ENCODE assay signal across 8 cellular contexts in the genomic region with DNA sequence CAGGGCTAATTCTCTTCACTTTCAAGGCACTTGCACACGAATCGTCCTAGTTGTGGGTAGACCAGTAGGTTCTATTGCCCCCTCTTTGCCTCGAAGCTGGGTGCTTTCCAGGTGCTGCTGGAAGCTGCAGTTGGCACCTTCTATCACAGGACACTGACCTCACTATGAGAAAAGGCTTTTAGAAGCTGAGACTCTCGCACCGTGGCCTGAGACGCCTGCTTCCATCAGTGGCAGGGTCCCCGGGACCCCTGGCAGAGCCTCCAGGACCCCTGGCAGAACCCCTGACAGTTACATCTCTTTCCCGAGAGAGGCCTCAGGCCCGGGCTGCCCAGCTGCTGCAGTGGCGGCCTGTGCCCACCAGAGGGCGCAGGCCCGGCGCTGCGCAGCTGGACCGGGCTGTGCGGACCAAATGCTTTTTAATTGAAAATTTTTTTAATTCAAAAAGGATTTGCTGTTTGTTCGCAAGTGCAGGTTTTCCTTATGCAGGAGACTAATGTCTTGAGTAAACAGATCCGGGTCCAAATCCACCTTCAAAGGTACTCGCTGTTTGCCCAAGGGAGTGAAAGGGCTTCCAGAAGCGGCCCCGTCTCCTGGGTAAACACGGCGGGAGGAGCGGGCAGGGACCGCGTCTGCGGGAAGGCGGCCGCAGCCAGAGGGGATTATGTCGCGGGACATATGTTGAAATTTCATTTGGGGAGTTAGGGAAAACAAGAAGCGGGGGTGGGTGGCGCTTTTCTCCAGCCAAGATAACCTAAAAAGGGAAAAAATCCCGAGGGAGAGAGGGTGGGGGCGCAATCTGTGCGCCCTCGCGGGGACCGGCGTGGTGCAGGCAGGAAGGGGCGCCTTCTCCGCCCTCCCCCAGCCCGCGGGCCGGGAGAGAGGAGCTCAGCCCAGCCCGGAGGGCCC.
A peak's percentile ranks its signal among the peaks of the same experiment; 100 is the strongest.
DNase-seq lines count a peak whose midpoint lies in the region; ATAC-seq and TF ChIP-seq lines count a peak whose summit lies in the region.

No MANE protein-coding gene starts in this region.

- no peak overlapping the region for H3K27ac ChIP-seq in Panc1 (ENCODE audit: low read length)
- H3K27ac ChIP-seq in cardiac muscle cell = no peak overlapping the region
- H3K27ac ChIP-seq in trophoblast cell (ENCODE audit: low read depth, low read length) = no peak overlapping the region

- peaks cover 3% of the 10 kb centered on the region for H3K4me1 Mint-ChIP-seq in activated naive CD4-positive, alpha-beta T cell treated with anti-CD3 and anti-CD28 coated beads, Interleukin-2, amount 50 U/mL, for 24 hours

- in situ Hi-C loops in Panc1 (cut with HindIII; ENCODE audit: low pct_unique_long_range_greater_than_20kb, low sequenced_read_pairs) = no loop called here

- peaks cover 7% of the 10 kb centered on the region for H3K79me1 ChIP-seq in trophoblast cell (ENCODE audit: low read length)

- intact Hi-C loops in Panc1 (cut with micrococcal nuclease; ENCODE audit: unreplicated experiment) = loop anchor here (10.0 kb wide), 1 partner anchor 194 kb away; no protein-coding TSS in a partner anchor

- H3K9ac ChIP-seq in trophoblast cell (ENCODE audit: low read length) = peak overlapping the region; percentile 20

- H3K36me3 ChIP-seq in Panc1 (ENCODE audit: control insufficient read depth, insufficient read depth, low read length) = no peaks in the 10 kb centered on the region
- no peaks in the 10 kb centered on the region for H3K36me3 ChIP-seq in cardiac muscle cell
- peaks cover 10% of the 10 kb centered on the region in 2 experiments for H3K36me3 ChIP-seq in trophoblast cell (ENCODE audit: control insufficient read depth in 1 of 2, insufficient read depth in 2 of 2, low read length in 2 of 2)

- no peak overlapping the region for H3K18ac ChIP-seq in trophoblast cell (ENCODE audit: low read length)

- H2BK5ac ChIP-seq in trophoblast cell (ENCODE audit: low read depth, low read length, poor library complexity) = no peak overlapping the region

- H3K4me3 ChIP-seq in Panc1 (ENCODE audit: low read depth in 2 of 2, low read length in 2 of 2) (peak overlapping the region; percentile 37 to 55), cardiac muscle cell (peak overlapping the region; percentile 40), trophoblast cell (ENCODE audit: low read depth, low read length) (no peak overlapping the region)

- H3K4me1 ChIP-seq in Panc1 (ENCODE audit: control insufficient read depth, insufficient read depth, low read length) (no peaks in the 10 kb centered on the region), cardiac muscle cell (ENCODE audit: low read depth) (peaks cover 3% of the 10 kb centered on the region), trophoblast cell (ENCODE audit: control insufficient read depth in 1 of 2, insufficient read depth in 2 of 2, low read length in 2 of 2) (peaks cover 3 to 11% of the 10 kb centered on the region in 2 experiments)

- H2BK120ac ChIP-seq in trophoblast cell (ENCODE audit: insufficient read depth, low read length, poor library complexity) = no peak overlapping the region

- DNase-seq in CD1c-positive myeloid dendritic cell (ENCODE audit: extremely low spot score) (peak; percentile 70), HEK293T (ENCODE audit: extremely low spot score) (peak; percentile 46), Panc1 (ENCODE audit: low read depth, low spot score) (no peak), cardiac muscle cell (ENCODE audit: low read depth in 1 of 2, low spot score in 1 of 2) (peak; percentile 45 to 63), trophoblast cell (peak in 1 of 2 donors; percentile 63)

- H3K27ac Mint-ChIP-seq in activated naive CD4-positive, alpha-beta T cell treated with anti-CD3 and anti-CD28 coated beads, Interleukin-2, amount 50 U/mL, for 24 hours = no peak overlapping the region

- H2AK5ac ChIP-seq in trophoblast cell (ENCODE audit: low read length) = no peak overlapping the region

- ATAC-seq in Panc1 (peak; percentile 76), HG03097 (IDR thresholded peaks at IDR 0.05; ENCODE audit: low FRiP score, unreplicated experiment) (no peak), GM21447 (IDR thresholded peaks at IDR 0.05; ENCODE audit: unreplicated experiment) (no peak)

- no peak overlapping the region for H4K91ac ChIP-seq in trophoblast cell (ENCODE audit: low read depth, low read length)

- no CpG with 5 or more reads among the region's 46 CpGs for WGBS in trophoblast cell (ENCODE audit: extremely low coverage, insufficient coverage, insufficient read length)

- no peaks in the 10 kb centered on the region for H3K36me3 Mint-ChIP-seq in activated naive CD4-positive, alpha-beta T cell treated with anti-CD3 and anti-CD28 coated beads, Interleukin-2, amount 50 U/mL, for 24 hours

- POLR2A ChIA-PET in HEK293T (lab: Yijun Ruan, JAX) (interaction anchor here (0.6 kb wide), 1 partner anchor 58 kb away, joined by 3 read pairs; no protein-coding TSS in a partner anchor), Panc1 (lab: Charles Lee) (no interaction called here)

- no peak overlapping the region for H2AFZ ChIP-seq in trophoblast cell (ENCODE audit: insufficient read depth, low read length, poor library complexity)

- no peak overlapping the region for H4K12ac ChIP-seq in trophoblast cell (ENCODE audit: low read depth, low read length)

- no peaks in the 10 kb centered on the region for H3K27me3 ChIP-seq in Panc1 (ENCODE audit: control insufficient read depth, insufficient read depth, low read length)
- H3K27me3 ChIP-seq in cardiac muscle cell = peaks cover 14% of the 10 kb centered on the region
- H3K27me3 ChIP-seq in trophoblast cell (ENCODE audit: insufficient read depth, low read length) = peaks cover 12% of the 10 kb centered on the region

- no peaks in the 10 kb centered on the region for H3K79me2 ChIP-seq in trophoblast cell (ENCODE audit: control insufficient read depth, insufficient read depth, low read length, poor library complexity)

- BruUV-seq in Panc1 (replicated peaks; lab: Mats Ljungman, UMichigan) = no TSS peak

- no peaks in the 10 kb centered on the region for H3K9me3 Mint-ChIP-seq in activated naive CD4-positive, alpha-beta T cell treated with anti-CD3 and anti-CD28 coated beads, Interleukin-2, amount 50 U/mL, for 24 hours

- peaks cover 6% of the 10 kb centered on the region for H3K27me3 Mint-ChIP-seq in activated naive CD4-positive, alpha-beta T cell treated with anti-CD3 and anti-CD28 coated beads, Interleukin-2, amount 50 U/mL, for 24 hours

- H3K4me3 Mint-ChIP-seq in activated naive CD4-positive, alpha-beta T cell treated with anti-CD3 and anti-CD28 coated beads, Interleukin-2, amount 50 U/mL, for 24 hours = peak overlapping the region; percentile 70

- no peak overlapping the region for H2BK12ac ChIP-seq in trophoblast cell (ENCODE audit: low read length)

- no peaks in the 10 kb centered on the region for H3K9me3 ChIP-seq in Panc1 (ENCODE audit: control insufficient read depth, insufficient read depth, low read depth, low read length)
- H3K9me3 ChIP-seq in cardiac muscle cell (ENCODE audit: low read depth) = no peaks in the 10 kb centered on the region
- peaks cover 7% of the 10 kb centered on the region for H3K9me3 ChIP-seq in trophoblast cell (ENCODE audit: insufficient read depth, low read depth, low read length)

- TF ChIP-seq CTCF in Panc1 (IDR thresholded peaks at IDR 0.05) (peak; percentile 99), cardiac muscle cell (IDR thresholded peaks at IDR 0.05; ENCODE audit: low read depth, low read length) (peak; percentile 99)

- CTCF ChIA-PET in HEK293T (lab: Yijun Ruan, JAX) (interaction anchor here (0.6 to 4.4 kb wide), 14 partner anchors 9 to 1092 kb away, joined by 3 to 31 read pairs (median 4); no protein-coding TSS in a partner anchor), Panc1 (lab: Charles Lee) (interaction anchor here (0.5 to 1.1 kb wide), 9 partner anchors 13 to 190 kb away, joined by 3 to 10 read pairs (median 4); no protein-coding TSS in a partner anchor)

- no peak overlapping the region for H4K8ac ChIP-seq in trophoblast cell (ENCODE audit: low read depth, low read length)

- no peak overlapping the region for H3K4ac ChIP-seq in trophoblast cell (ENCODE audit: low read depth, low read length)

- H3K14ac ChIP-seq in trophoblast cell (ENCODE audit: low read length) = no peak overlapping the region

- peak overlapping the region; percentile 77 for H3K4me2 ChIP-seq in trophoblast cell (ENCODE audit: low read length)

- no peak overlapping the region for H3K23ac ChIP-seq in trophoblast cell (ENCODE audit: low read length)

TF ChIP-seq in HEK293T, 16 proteins besides CTCF, POLR2A, EP300 and RAD21:
- TF ChIP-seq SP1 (IDR thresholded peaks at IDR 0.05) = no peak
- TF ChIP-seq FOXM1 (IDR thresholded peaks at IDR 0.05; ENCODE audit: borderline replicate concordance) = no peak
- TF ChIP-seq TARDBP (IDR thresholded peaks at IDR 0.05) = no peak
- no peak for TF ChIP-seq NFRKB (IDR thresholded peaks at IDR 0.05)
- TF ChIP-seq HDGF (IDR thresholded peaks at IDR 0.05; ENCODE audit: borderline replicate concordance) = no peak
- no peak for TF ChIP-seq FOXA1 (IDR thresholded peaks at IDR 0.05)
- no peak for TF ChIP-seq ARNT (IDR thresholded peaks at IDR 0.05)
- TF ChIP-seq LEF1 (IDR thresholded peaks at IDR 0.05; ENCODE audit: borderline replicate concordance) = no peak
- TF ChIP-seq, protein P1, sequence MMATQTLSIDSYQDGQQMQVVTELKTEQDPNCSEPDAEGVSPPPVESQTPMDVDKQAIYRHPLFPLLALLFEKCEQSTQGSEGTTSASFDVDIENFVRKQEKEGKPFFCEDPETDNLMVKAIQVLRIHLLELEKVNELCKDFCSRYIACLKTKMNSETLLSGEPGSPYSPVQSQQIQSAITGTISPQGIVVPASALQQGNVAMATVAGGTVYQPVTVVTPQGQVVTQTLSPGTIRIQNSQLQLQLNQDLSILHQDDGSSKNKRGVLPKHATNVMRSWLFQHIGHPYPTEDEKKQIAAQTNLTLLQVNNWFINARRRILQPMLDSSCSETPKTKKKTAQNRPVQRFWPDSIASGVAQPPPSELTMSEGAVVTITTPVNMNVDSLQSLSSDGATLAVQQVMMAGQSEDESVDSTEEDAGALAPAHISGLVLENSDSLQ (IDR thresholded peaks at IDR 0.05) = no peak; the same call in 1 of the 2 replicates
